29 cellular contexts compared by ENCODE assay signal in the genomic region with DNA sequence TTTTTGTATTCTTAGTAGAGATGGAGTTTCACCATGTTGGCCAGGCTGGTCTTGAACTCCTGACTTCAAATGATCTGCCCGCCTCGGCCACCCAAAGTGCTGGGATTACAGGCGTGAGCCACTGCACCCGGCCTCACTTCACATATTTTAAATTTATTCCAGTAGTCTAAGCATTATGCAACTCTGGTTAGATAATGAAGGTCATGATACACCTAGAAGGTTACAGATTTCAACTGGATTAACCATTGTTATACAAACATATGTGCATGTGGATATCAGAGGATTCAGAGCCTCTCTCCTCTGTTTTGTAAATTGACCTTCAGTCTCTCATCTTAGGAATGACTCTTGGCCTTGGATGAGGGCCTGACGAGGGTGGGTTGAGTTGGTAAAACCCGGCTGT.
"Had no signal": no experiment of that assay in that cellular context is flagged by ENCODE, and none has a peak within 500 bp of the region (broad histone marks: within the 10 kb centered on the region; RNA-seq: fewer than 3 reads in every experiment).

No MANE protein-coding gene starts in this region.

- H3K4me2 ChIP-seq: hepatocyte had no signal

- H3K4me1 Mint-ChIP-seq: endodermal cell had no signal

- H3K9me3 Mint-ChIP-seq: endodermal cell had no signal

- DNase-seq: colonic mucosa; cortex of kidney; dermis blood vessel endothelial cell; dorsolateral prefrontal cortex; effector CD4-positive, alpha-beta T cell; effector CD8-positive, alpha-beta T cell; effector memory CD4-positive, alpha-beta T cell; effector memory CD8-positive, alpha-beta T cell; endodermal cell; erythroblast; esophagus squamous epithelium; foreskin fibroblast; foreskin keratinocyte; foreskin melanocyte; gastrocnemius medialis; glutamatergic neuron; head of caudate nucleus; heart left ventricle; heart right ventricle had no signal

- H3K79me2 ChIP-seq: hepatocyte had no signal

- H2AFZ ChIP-seq: hepatocyte had no signal

- H3K4me3 ChIP-seq: colonic mucosa, coronary artery, dorsolateral prefrontal cortex, esophagus muscularis mucosa, esophagus squamous epithelium, gastrocnemius medialis, gastroesophageal sphincter, heart left ventricle, heart right ventricle, hepatocyte had no signal

- FAIRE-seq: endometrium, endothelial cell of umbilical vein, frontal cortex had no signal

- ATAC-seq: effector memory CD8-positive, alpha-beta T cell; esophagus mucosa; foreskin keratinocyte; gastrocnemius medialis; gastroesophageal sphincter; heart left ventricle; heart right ventricle had no signal

- H3K27me3 ChIP-seq: colonic mucosa, dorsolateral prefrontal cortex, esophagus muscularis mucosa, esophagus squamous epithelium, foreskin keratinocyte, gastrocnemius medialis, gastroesophageal sphincter, hepatocyte had no signal

- H3K27ac Mint-ChIP-seq: dendritic cell treated with granulocyte-macrophage colony-stimulating factor and Interleukin-4, amounts not matched to agents 40 ng/mL and 50 ng/mL, for 4 days; effector memory CD8-positive, alpha-beta T cell; endodermal cell had no signal

- H3K27me3 Mint-ChIP-seq: dendritic cell treated with granulocyte-macrophage colony-stimulating factor and Interleukin-4, amounts not matched to agents 40 ng/mL and 50 ng/mL, for 4 days; effector memory CD8-positive, alpha-beta T cell had no signal

- H3K4me3 Mint-ChIP-seq: dendritic cell treated with granulocyte-macrophage colony-stimulating factor and Interleukin-4, amounts not matched to agents 40 ng/mL and 50 ng/mL, for 4 days; effector memory CD8-positive, alpha-beta T cell; endodermal cell had no signal

- H3K36me3 ChIP-seq: colonic mucosa, esophagus muscularis mucosa, esophagus squamous epithelium, gastrocnemius medialis, gastroesophageal sphincter, heart left ventricle, heart right ventricle had no signal

- H3K4me1 ChIP-seq: colonic mucosa, esophagus muscularis mucosa, esophagus squamous epithelium, foreskin keratinocyte, gastrocnemius medialis, gastroesophageal sphincter, heart left ventricle, heart right ventricle had no signal

- H3K27ac ChIP-seq: colonic mucosa, coronary artery, dorsolateral prefrontal cortex, epithelial cell of prostate, esophagus muscularis mucosa, esophagus squamous epithelium, foreskin keratinocyte, gastrocnemius medialis, gastroesophageal sphincter, heart left ventricle, heart right ventricle, hepatocyte had no signal

- H3K9me3 ChIP-seq: colonic mucosa, esophagus muscularis mucosa, gastrocnemius medialis, gastroesophageal sphincter, heart left ventricle had no signal
